In the genomic region with DNA sequence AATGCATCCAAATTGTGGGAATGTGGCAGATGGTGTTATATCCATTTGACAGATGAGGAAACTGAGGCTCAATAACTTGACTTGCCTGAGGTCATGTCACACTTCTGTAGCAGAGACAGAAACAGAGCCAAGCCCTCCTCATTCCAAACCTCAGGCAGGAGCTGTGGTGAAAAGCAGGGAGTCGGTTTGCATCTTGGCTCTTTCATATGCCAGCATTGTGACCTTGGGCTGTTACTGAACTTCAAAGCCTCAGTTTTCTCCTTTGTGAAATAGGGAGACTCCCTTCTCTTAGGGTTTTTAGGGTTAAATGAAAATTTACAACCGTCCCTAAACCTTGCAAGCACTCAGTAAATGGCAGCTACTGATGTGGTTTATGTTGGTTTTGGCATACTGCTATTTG, we compare ENCODE assay signal across 1 cellular context.
TF ChIP-seq lines count a peak whose summit lies in the region.

No MANE protein-coding gene starts in this region.

TF ChIP-seq in K562, 482 proteins besides CTCF, POLR2A, EP300 and RAD21 (continued from another document):
- peak; percentile 35 for TF ChIP-seq RBM25 (IDR thresholded peaks at IDR 0.05; ENCODE audit: low read depth, low read length, severe bottlenecking)
